13 cellular contexts compared by ENCODE assay signal in the genomic region with DNA sequence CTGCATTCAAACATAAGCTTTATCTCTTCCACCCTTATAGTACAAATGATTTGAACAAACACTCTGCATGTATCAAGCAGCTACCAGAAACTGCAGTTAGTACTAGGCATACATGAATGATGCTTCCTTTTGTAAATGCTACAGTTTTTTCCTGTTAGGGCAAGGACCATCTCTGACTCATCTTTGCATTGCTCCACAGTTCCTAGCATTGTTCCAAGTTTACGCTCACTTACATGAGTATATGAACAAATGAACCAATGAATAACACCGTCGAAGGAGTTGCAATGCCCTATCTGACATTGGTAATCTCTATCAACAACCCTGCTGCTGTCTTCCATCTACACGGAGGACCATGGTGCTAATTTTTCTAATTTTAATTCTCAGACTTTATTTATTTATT. TPM values are rescaled to one million over a fixed set of nuclear protein-coding genes. Genes with fewer than 3 reads are reported as not detected.
DNase-seq lines count a peak whose midpoint lies in the region; ATAC-seq, FAIRE-seq and TF ChIP-seq lines count a peak whose summit lies in the region.
"Had no signal": no experiment of that assay in that cellular context is flagged by ENCODE, and none has a peak within 500 bp of the region (broad histone marks: within the 10 kb centered on the region; RNA-seq: fewer than 3 reads in every experiment).

No MANE protein-coding gene starts in this region.

- 45% methylated on average over 4 of the region's 4 CpGs for WGBS in A549 (ENCODE audit: missing lambda C conversion rate)

- DNase-seq in A549 (ENCODE audit: low read depth in 1 of 2, low spot score in 1 of 2) = peak; percentile 12 to 60
- DNase-seq in HT-29 (ENCODE audit: low spot score) = peak; percentile 2
- DNase-seq in astrocyte of the spinal cord (ENCODE audit: low read depth, low spot score) = peak; percentile 76
- DNase-seq in glomerular endothelial cell (ENCODE audit: extremely low read depth, low read depth, low spot score) = peak; percentile 80
- no peak for DNase-seq in activated CD4-positive, alpha-beta T cell treated with anti-CD3 and anti-CD28 coated beads, Interleukin-2, amount 50 U/mL, for 4 hours
- no peak for DNase-seq in activated naive CD4-positive, alpha-beta T cell treated with anti-CD3 and anti-CD28 coated beads, Interleukin-2, amount 50 U/mL, for 16 hours
- DNase-seq in NCI-H2171 treated with DMSO at 0.1 percent for 48 hours (lab: John Stamatoyannopoulos, UW) = no peak
- DNase-seq: activated naive CD8-positive, alpha-beta T cell treated with anti-CD3 and anti-CD28 coated beads, Interleukin-2, amount 10 ng/mL, durations not matched to agents 7 days and 5 days; BE2C; effector memory CD4-positive, alpha-beta T cell; NCI-H2081 treated with DMSO at 0.1 percent for 48 hours; spleen had no signal

- peak overlapping the region in 1 of 2 experiments; percentile 38; a peak in 1 of 6 replicates for H3K27ac ChIP-seq in A549
- H3K27ac ChIP-seq: spleen had no signal

- no peak for TF ChIP-seq POLR2A in A549 (IDR thresholded peaks at IDR 0.05; ENCODE audit: low read length)

- TF ChIP-seq RAD21 in A549 (conservative IDR thresholded peaks at IDR 0.05 in 1 of 2, IDR thresholded peaks at IDR 0.05 in 1 of 2) = no peak

- ATAC-seq in A549 = no peak
- no peak for ATAC-seq in GM21381 (IDR thresholded peaks at IDR 0.05; ENCODE audit: unreplicated experiment)

- H3K4me1 ChIP-seq in A549 = peaks cover 29% of the 10 kb centered on the region
- H3K4me1 ChIP-seq: BE2C had no signal

- FAIRE-seq in A549 (lab: Jason Lieb, UNC) = no peak

- POLR2A ChIA-PET in A549 (lab: Yijun Ruan, JAX) = no interaction called here

- TF ChIP-seq CTCF in A549 (IDR thresholded peaks at IDR 0.05) (no peak), astrocyte of the spinal cord (IDR thresholded peaks at IDR 0.05; ENCODE audit: low read depth, low read length) (no peak)

- H3K4me3 ChIP-seq in A549 (no peak overlapping the region), astrocyte of the spinal cord (ENCODE audit: low read depth, low read length) (no peak overlapping the region)
- H3K4me3 ChIP-seq: spleen had no signal

- CTCF ChIA-PET in A549 (lab: Yijun Ruan, JAX) = interaction anchor here (3.3 to 3.5 kb wide), 2 partner anchors 244 to 258 kb away, joined by 24 to 34 read pairs; no protein-coding TSS in a partner anchor

- TF ChIP-seq EP300 in A549 (IDR thresholded peaks at IDR 0.05) = no peak

- in situ Hi-C loops in astrocyte of the spinal cord (cut with HindIII; ENCODE audit: low sequenced_read_pairs) = no loop called here

- no peaks in the 10 kb centered on the region for H3K9me3 ChIP-seq in A549
- H3K9me3 ChIP-seq: BE2C had no signal

- 0 out of 3 replicates have a peak overlapping the region, but pooled peaks have one; percentile 22 for H3K4me2 ChIP-seq in A549

TF ChIP-seq in A549, 52 proteins besides CTCF, POLR2A, EP300 and RAD21:
- TF ChIP-seq SREBF2 (IDR thresholded peaks at IDR 0.05) = no peak
- no peak for TF ChIP-seq FOSL2 (IDR thresholded peaks at IDR 0.05)
- peak; percentile 60 for TF ChIP-seq FOSL2 (CRISPR knock-in tag; IDR thresholded peaks at IDR 0.05)

RNA-seq across cellular contexts. Expression of gene ALDH7A1, which starts 2.1 kb away (rescaled TPM):
- polyA plus RNA-seq in A549 (2011; rRNA removed) = 78.3 and 99.2 TPM in 2 replicates
- polyA plus RNA-seq in A549 (2012; cell fraction: cytosol; rRNA removed) = 45.0 and 47.6 TPM in 2 replicates
- 22.3 and 40.7 TPM in 2 replicates for polyA plus RNA-seq in A549 (2012; cell fraction: nucleus; rRNA removed)
- 64.5 to 83.0 TPM (median 72.4 TPM) in 3 replicates for polyA plus RNA-seq in A549 (2017; fragmentation: RNase III; extraction: RNeasy Plus Mini Kit Qiagen cat#74134 plus additional on column Dnase treatment)
- 38.4 and 47.4 TPM in 2 replicates for polyA minus RNA-seq in A549 (2011; rRNA and poly(A)+ RNA removed)
- total RNA-seq in HT-29 (2014; rRNA removed; shearing (Covaris generic)) = 14.1 and 15.2 TPM in 2 replicates
- total RNA-seq in glomerular endothelial cell = 35.6 and 37.1 TPM in 2 replicates

RNA-seq across cellular contexts. Expression of gene PHAX, which starts 3.6 kb away (rescaled TPM):
- polyA plus RNA-seq in A549 (2011; rRNA removed) = 43.3 and 74.8 TPM in 2 replicates
- 13.9 and 18.8 TPM in 2 replicates for polyA plus RNA-seq in A549 (2012; cell fraction: cytosol; rRNA removed)
- polyA plus RNA-seq in A549 (2012; cell fraction: nucleus; rRNA removed) = 5.4 and 6.3 TPM in 2 replicates
- 90.2 to 95.5 TPM (median 90.2 TPM) in 3 replicates for polyA plus RNA-seq in A549 (2017; fragmentation: RNase III; extraction: RNeasy Plus Mini Kit Qiagen cat#74134 plus additional on column Dnase treatment)
- 32.8 and 45.5 TPM in 2 replicates for polyA minus RNA-seq in A549 (2011; rRNA and poly(A)+ RNA removed)
- 14.8 and 20.3 TPM in 2 replicates for total RNA-seq in HT-29 (2014; rRNA removed; shearing (Covaris generic))
- total RNA-seq in glomerular endothelial cell = 27.1 and 43.6 TPM in 2 replicates

Comparison
In these comparisons a context has a peak if more than half of its experiments do, and no peak if none do; other contexts are left out.
1. DNase-seq: peak in A549 (2 of 2), HT-29 (single experiment), astrocyte of the spinal cord (single experiment) and glomerular endothelial cell (single experiment); none in activated CD4-positive, alpha-beta T cell treated with anti-CD3 and anti-CD28 coated beads, Interleukin-2, amount 50 U/mL, for 4 hours (0 of 2), activated naive CD4-positive, alpha-beta T cell treated with anti-CD3 and anti-CD28 coated beads, Interleukin-2, amount 50 U/mL, for 16 hours (single experiment) and NCI-H2171 treated with DMSO at 0.1 percent for 48 hours (single experiment).